Comparison of ENCODE assay signal across 18 cellular contexts in genomic region chr2:173999272-173999671, GRCh38. TPM values are rescaled to one million over a fixed set of nuclear protein-coding genes. Genes with fewer than 3 reads are reported as not detected.
DNase-seq lines count a peak whose midpoint lies in the region; ATAC-seq and TF ChIP-seq lines count a peak whose summit lies in the region.
"Had no signal": no experiment of that assay in that cellular context is flagged by ENCODE, and none has a peak within 500 bp of the region (broad histone marks: within the 10 kb centered on the region; RNA-seq: fewer than 3 reads in every experiment).

No MANE protein-coding gene starts in this region.

- H3K9me3 Mint-ChIP-seq in activated naive CD4-positive, alpha-beta T cell treated with anti-CD3 and anti-CD28 coated beads, Interleukin-2, amount 10 ng/mL, durations not matched to agents 7 days and 5 days = no peaks in the 10 kb centered on the region
- H3K9me3 Mint-ChIP-seq: activated naive CD4-positive, alpha-beta T cell treated with anti-CD3 and anti-CD28 coated beads, Interleukin-2, amount 50 U/mL, for 72 hours had no signal

- H3K9me3 ChIP-seq in breast epithelium (no peaks in the 10 kb centered on the region), mammary epithelial cell (replicated peaks; ENCODE audit: insufficient read depth, low read length) (no peaks in the 10 kb centered on the region)

- CTCF ChIA-PET in mammary epithelial cell (lab: Charles Lee; ENCODE audit: low non-redundant PET) = no interaction called here
- CTCF ChIA-PET in activated naive CD4-positive, alpha-beta T cell treated with anti-CD3 and anti-CD28 coated beads, Interleukin-2, amount 10 ng/mL, durations not matched to agents 7 days and 5 days (lab: Charles Lee) = no interaction called here

- no peaks in the 10 kb centered on the region for H3K27me3 ChIP-seq in breast epithelium
- H3K27me3 ChIP-seq in mammary epithelial cell (ENCODE audit: insufficient read depth, low read length) = no peaks in the 10 kb centered on the region
- H3K27me3 ChIP-seq: hepatocyte had no signal

- no peaks in the 10 kb centered on the region for H3K79me2 ChIP-seq in mammary epithelial cell (ENCODE audit: insufficient read depth, low read length)
- H3K79me2 ChIP-seq: hepatocyte had no signal

- H3K27ac ChIP-seq in breast epithelium (peak overlapping the region; percentile 44 to 56), mammary epithelial cell (ENCODE audit: insufficient read depth, low read depth, low read length) (no peak overlapping the region)
- H3K27ac ChIP-seq: hepatocyte had no signal

- no peak overlapping the region for H3K27ac Mint-ChIP-seq in activated naive CD4-positive, alpha-beta T cell treated with anti-CD3 and anti-CD28 coated beads, Interleukin-2, amount 10 ng/mL, durations not matched to agents 7 days and 5 days
- H3K27ac Mint-ChIP-seq: activated naive CD4-positive, alpha-beta T cell treated with anti-CD3 and anti-CD28 coated beads, Interleukin-2, amount 50 U/mL, for 72 hours had no signal

- H3K36me3 Mint-ChIP-seq in activated naive CD4-positive, alpha-beta T cell treated with anti-CD3 and anti-CD28 coated beads, Interleukin-2, amount 10 ng/mL, durations not matched to agents 7 days and 5 days = no peaks in the 10 kb centered on the region
- H3K36me3 Mint-ChIP-seq: activated naive CD4-positive, alpha-beta T cell treated with anti-CD3 and anti-CD28 coated beads, Interleukin-2, amount 50 U/mL, for 72 hours had no signal

- 87% methylated on average over 5 of the region's 6 CpGs for WGBS in mammary epithelial cell (ENCODE audit: low coverage, missing lambda C conversion rate)

- H4K20me1 ChIP-seq in mammary epithelial cell (ENCODE audit: insufficient read depth, low read length) = no peaks in the 10 kb centered on the region
- H4K20me1 ChIP-seq: BLaER1 treated with 17β-estradiol and CSF1 and Interleukin-3, amounts not matched to agents 10 nM and 100 nM had no signal

- no peak overlapping the region for H3K4me3 ChIP-seq in breast epithelium
- H3K4me3 ChIP-seq in mammary epithelial cell (replicated peaks in 1 of 3; ENCODE audit: insufficient read depth in 1 of 3, low read depth in 2 of 3, low read length in 3 of 3) = no peak overlapping the region
- H3K4me3 ChIP-seq: BLaER1 treated with 17β-estradiol and CSF1 and Interleukin-3, amounts not matched to agents 10 nM and 100 nM; hepatocyte had no signal

- dilution Hi-C loops in mammary epithelial cell (cut with HindIII; ENCODE audit: low sequenced_read_pairs) = no loop called here

- H3K4me1 Mint-ChIP-seq in activated naive CD4-positive, alpha-beta T cell treated with anti-CD3 and anti-CD28 coated beads, Interleukin-2, amount 10 ng/mL, durations not matched to agents 7 days and 5 days = peaks cover 5% of the 10 kb centered on the region

- in situ Hi-C loops in mammary epithelial cell (cut with MboI; ENCODE audit: low sequenced_read_pairs in 2 of 2) = no loop called here

- no peak overlapping the region for H3K4me3 Mint-ChIP-seq in activated naive CD4-positive, alpha-beta T cell treated with anti-CD3 and anti-CD28 coated beads, Interleukin-2, amount 10 ng/mL, durations not matched to agents 7 days and 5 days

- no peak for TF ChIP-seq POLR2A in breast epithelium (IDR thresholded peaks at IDR 0.05)

- ATAC-seq in omental fat pad (ENCODE audit: low FRiP score) (peak; percentile 30), HG03025 (IDR thresholded peaks at IDR 0.05; ENCODE audit: low FRiP score, unreplicated experiment) (no peak)
- ATAC-seq: activated naive CD4-positive, alpha-beta T cell treated with anti-CD3 and anti-CD28 coated beads, Interleukin-2, amount 50 U/mL, for 72 hours; SK-N-SH treated with all-trans-retinoic acid at 6 μM for 48 hours had no signal

- peaks cover 0 to 4% of the 10 kb centered on the region in 2 donors for H3K4me1 ChIP-seq in breast epithelium
- no peaks in the 10 kb centered on the region for H3K4me1 ChIP-seq in mammary epithelial cell (ENCODE audit: insufficient read depth, low read length)

- peaks cover 29% of the 10 kb centered on the region for H3K27me3 Mint-ChIP-seq in activated naive CD4-positive, alpha-beta T cell treated with anti-CD3 and anti-CD28 coated beads, Interleukin-2, amount 10 ng/mL, durations not matched to agents 7 days and 5 days

- TF ChIP-seq CTCF in breast epithelium (IDR thresholded peaks at IDR 0.05) (no peak), mammary epithelial cell (conservative IDR thresholded peaks at IDR 0.05 in 1 of 2, IDR thresholded peaks at IDR 0.05 in 1 of 2; ENCODE audit: extremely low read depth in 1 of 2, insufficient read depth in 1 of 2, low read depth in 1 of 2, low read length in 2 of 2) (no peak), omental fat pad (IDR thresholded peaks at IDR 0.05) (no peak)

- no peak overlapping the region for H3K9ac ChIP-seq in mammary epithelial cell (ENCODE audit: insufficient read depth, low read length)
- H3K9ac ChIP-seq: BLaER1 treated with 17β-estradiol and CSF1 and Interleukin-3, amounts not matched to agents 10 nM and 100 nM had no signal

- no peak for DNase-seq in breast epithelium (ENCODE audit: low spot score in 2 of 2)
- no peak for DNase-seq in mammary epithelial cell
- peak in 24 of 42 donors; percentile 16 to 62 (median 40) for DNase-seq in head of caudate nucleus
- DNase-seq in omental fat pad (ENCODE audit: low spot score) = no peak
- no peak for DNase-seq in activated CD4-positive, alpha-beta T cell treated with anti-CD3 and anti-CD28 coated beads, Interleukin-2, amount 50 U/mL, for 4 hours
- no peak for DNase-seq in activated gamma-delta T cell (lab: John Stamatoyannopoulos, UW)
- no peak for DNase-seq in activated naive CD4-positive, alpha-beta T cell treated with anti-CD3 and anti-CD28 coated beads, Interleukin-2, amount 10 ng/mL, durations not matched to agents 7 days and 5 days
- DNase-seq: effector memory CD4-positive, alpha-beta T cell; H7; kidney; NCI-H2029 treated with DMSO at 0.1 percent for 48 hours; NCI-H69; stimulated activated CD4-positive, alpha-beta T cell treated with anti-CD3 and anti-CD28 coated beads, Interleukin-2, amount 100 ng/mL, for 48 hours had no signal

- H2AFZ ChIP-seq in mammary epithelial cell (ENCODE audit: low read depth, low read length) = no peak overlapping the region
- H2AFZ ChIP-seq: hepatocyte had no signal

- H3K36me3 ChIP-seq in breast epithelium (no peaks in the 10 kb centered on the region), mammary epithelial cell (ENCODE audit: insufficient read depth, low read length) (no peaks in the 10 kb centered on the region)
- H3K36me3 ChIP-seq: BLaER1 treated with 17β-estradiol and CSF1 and Interleukin-3, amounts not matched to agents 10 nM and 100 nM had no signal

- no TSS peak for BruUV-seq in mammary epithelial cell (replicated peaks; lab: Mats Ljungman, UMichigan)

- intact Hi-C loops in breast epithelium (cut with DNase I; ENCODE audit: low total_unique reads) = no loop called here
- intact Hi-C loops in mammary epithelial cell (cut with micrococcal nuclease) = no loop called here
- intact Hi-C loops in head of caudate nucleus (cut with DNase I) = no loop called here

- no peak overlapping the region for H3K4me2 ChIP-seq in mammary epithelial cell (ENCODE audit: insufficient read depth, low read depth, low read length)
- H3K4me2 ChIP-seq: hepatocyte had no signal

RNA-seq across cellular contexts. Expression of gene SP3, which starts 34.1 kb away (rescaled TPM):
- total RNA-seq in breast epithelium = 100 to 1,000 TPM; 104 to 174 (median 134) TPM
- total RNA-seq in mammary epithelial cell = 10 to 100 TPM; 64.1 to 79.5 TPM
- polyA plus RNA-seq in mammary epithelial cell = 28.5 TPM
- polyA minus RNA-seq in mammary epithelial cell = 87.4 TPM
- total RNA-seq in omental fat pad = 100 to 1,000 TPM in 1 of 4 donors, 10 to 100 TPM in 3; 69.3 to 175 (median 82.9) TPM

Comparison
In these comparisons a context has a peak if more than half of its experiments do, and no peak if none do; other contexts are left out.
1. DNase-seq: peak in head of caudate nucleus (24 of 42); none in breast epithelium (0 of 2), mammary epithelial cell (single experiment), omental fat pad (single experiment), activated CD4-positive, alpha-beta T cell treated with anti-CD3 and anti-CD28 coated beads, Interleukin-2, amount 50 U/mL, for 4 hours (0 of 2), activated gamma-delta T cell (single experiment) and activated naive CD4-positive, alpha-beta T cell treated with anti-CD3 and anti-CD28 coated beads, Interleukin-2, amount 10 ng/mL, durations not matched to agents 7 days and 5 days (single experiment).